16 cellular contexts compared by ENCODE assay signal in the genomic region with DNA sequence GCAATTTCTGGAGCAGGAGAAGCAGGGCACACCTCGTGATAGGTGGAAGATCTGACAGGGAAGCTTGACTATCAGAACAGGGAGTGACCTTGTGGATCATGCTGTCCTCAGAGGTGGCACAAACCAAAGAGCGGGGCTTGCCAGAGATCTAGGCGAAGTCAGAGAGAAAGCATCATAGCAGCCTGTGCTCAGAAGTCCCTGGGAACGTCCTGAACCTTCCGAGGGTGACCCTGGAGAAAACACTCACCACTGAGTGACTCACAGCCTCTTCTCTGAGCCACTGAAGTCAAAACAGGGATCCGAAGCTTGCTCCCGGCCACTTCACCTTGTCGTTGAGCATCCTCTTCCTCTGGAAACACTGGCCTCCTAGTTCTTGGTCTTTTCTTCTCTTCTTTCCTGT. TPM values are rescaled to one million over a fixed set of nuclear protein-coding genes. Genes with fewer than 3 reads are reported as not detected.
DNase-seq lines count a peak whose midpoint lies in the region; ATAC-seq, FAIRE-seq and TF ChIP-seq lines count a peak whose summit lies in the region.
"Had no signal": no experiment of that assay in that cellular context is flagged by ENCODE, and none has a peak within 500 bp of the region (broad histone marks: within the 10 kb centered on the region; RNA-seq: fewer than 3 reads in every experiment).

No MANE protein-coding gene starts in this region.

- FAIRE-seq in RCC 7860 (lab: Jason Lieb, UNC) = no peak

- DNase-seq in RCC 7860 (ENCODE audit: low spot score) = peak; percentile 22
- DNase-seq in fibroblast of mammary gland (ENCODE audit: low read depth) = peak; percentile 96
- peak; percentile 71 to 80 for DNase-seq in psoas muscle
- DNase-seq in SK-N-DZ (ENCODE audit: low spot score) = no peak
- DNase-seq in LoVo (ENCODE audit: low spot score) = no peak
- no peak for DNase-seq in sciatic nerve (ENCODE audit: low spot score)
- DNase-seq: activated CD4-positive, alpha-beta memory T cell treated with anti-CD3 and anti-CD28 coated beads for 36 hours; Caco-2; kidney glomerular epithelial cell; stimulated activated CD4-positive, alpha-beta T cell treated with anti-CD3 and anti-CD28 coated beads, Interleukin-4, amount 100 ng/mL, for 24 hours had no signal

- no peaks in the 10 kb centered on the region for H3K9me3 ChIP-seq in psoas muscle
- H3K9me3 ChIP-seq: ascending aorta, Caco-2 had no signal

- H3K36me3 ChIP-seq in ACC112 (ENCODE audit: insufficient read depth, low read length) (no peaks in the 10 kb centered on the region), psoas muscle (ENCODE audit: insufficient read depth in 1 of 2, low read depth in 1 of 2) (no peaks in the 10 kb centered on the region)
- H3K36me3 ChIP-seq: ascending aorta had no signal

- TF ChIP-seq CTCF in fibroblast of mammary gland (conservative IDR thresholded peaks at IDR 0.05; ENCODE audit: control insufficient read depth, insufficient read depth, low read depth, low read length) = no peak
- no peak for TF ChIP-seq CTCF in psoas muscle (IDR thresholded peaks at IDR 0.05)

- H3K27ac ChIP-seq in ACC112 (ENCODE audit: low read depth, low read length) (peak overlapping the region; percentile 99), psoas muscle (no peak overlapping the region)
- H3K27ac ChIP-seq: SK-N-MC had no signal

- no peaks in the 10 kb centered on the region for H3K79me2 ChIP-seq in ACC112 (ENCODE audit: control insufficient read depth, insufficient read depth, low read length, unreplicated experiment)

- H3K4me1 ChIP-seq in ACC112 (ENCODE audit: control insufficient read depth, insufficient read depth, low read length, unreplicated experiment) (peaks cover 58% of the 10 kb centered on the region), psoas muscle (peaks cover 29% of the 10 kb centered on the region)
- H3K4me1 ChIP-seq: Caco-2 had no signal

- H3K27me3 ChIP-seq in ACC112 (ENCODE audit: insufficient read depth, low read length) (no peaks in the 10 kb centered on the region), psoas muscle (ENCODE audit: insufficient read depth in 3 of 3, low read length in 2 of 3) (no peaks in the 10 kb centered on the region)
- H3K27me3 ChIP-seq: ascending aorta had no signal

- intact Hi-C loops in psoas muscle (cut with DNase I) (no loop called here), sciatic nerve (cut with DNase I) (no loop called here)

- no peak overlapping the region for H2AFZ ChIP-seq in ACC112 (ENCODE audit: low read length, unreplicated experiment)

- H3K4me3 ChIP-seq in ACC112 (ENCODE audit: low read depth, low read length) (peak overlapping the region; percentile 13; the same call in 1 of the 2 replicates), fibroblast of mammary gland (ENCODE audit: control insufficient read depth, low read depth, low read length) (no peak overlapping the region), psoas muscle (no peak overlapping the region)
- H3K4me3 ChIP-seq: ascending aorta, SK-N-MC had no signal

- ATAC-seq in psoas muscle (peak in 3 of 4 donors; percentile 67 to 74 (median 70)), GM21619 (IDR thresholded peaks at IDR 0.05; ENCODE audit: unreplicated experiment) (no peak), sciatic nerve (no peak)
- ATAC-seq: stimulated activated memory B cell treated with anti-CD40 and anti-IgM and Interleukin-4, amounts not matched to agents 10 μg/mL and 1 μg/mL and 100 μg/mL, for 72 hours had no signal

- 60 to 79% (median 72%) methylated on average over 8 of the region's 8 CpGs for WGBS in psoas muscle, 3 donors

RNA-seq across cellular contexts. Expression of a gene that starts 56.7 kb away (rescaled TPM):
- total RNA-seq in psoas muscle = 1 to 10 TPM in 2 of 4 donors, under 1 TPM in 2; 0.41 to 3.1 (median 1.6) TPM
- polyA plus RNA-seq in psoas muscle = 1 to 10 TPM in 2 of 3 donors, under 1 TPM in 1; 0.86 to 3.4 (median 1.3) TPM
- not detected in 2 replicates for polyA plus RNA-seq in SK-N-DZ (2014; cell fraction: cytosol; rRNA removed)
- not detected in 2 replicates for polyA plus RNA-seq in SK-N-DZ (2014; cell fraction: nucleus; rRNA removed)
- 5.7 TPM for total RNA-seq in sciatic nerve
- total RNA-seq: glomerular endothelial cell had no signal

Comparison
In these comparisons a context has a peak if more than half of its experiments do, and no peak if none do; other contexts are left out.
1. DNase-seq: peak in RCC 7860 (single experiment), fibroblast of mammary gland (single experiment) and psoas muscle (2 of 2); none in SK-N-DZ (single experiment), LoVo (single experiment) and sciatic nerve (single experiment).
2. ATAC-seq: peak in psoas muscle (3 of 4); none in GM21619 (single experiment) and sciatic nerve (single experiment).